Comparison of ENCODE assay signal across 8 cellular contexts in the genomic region with DNA sequence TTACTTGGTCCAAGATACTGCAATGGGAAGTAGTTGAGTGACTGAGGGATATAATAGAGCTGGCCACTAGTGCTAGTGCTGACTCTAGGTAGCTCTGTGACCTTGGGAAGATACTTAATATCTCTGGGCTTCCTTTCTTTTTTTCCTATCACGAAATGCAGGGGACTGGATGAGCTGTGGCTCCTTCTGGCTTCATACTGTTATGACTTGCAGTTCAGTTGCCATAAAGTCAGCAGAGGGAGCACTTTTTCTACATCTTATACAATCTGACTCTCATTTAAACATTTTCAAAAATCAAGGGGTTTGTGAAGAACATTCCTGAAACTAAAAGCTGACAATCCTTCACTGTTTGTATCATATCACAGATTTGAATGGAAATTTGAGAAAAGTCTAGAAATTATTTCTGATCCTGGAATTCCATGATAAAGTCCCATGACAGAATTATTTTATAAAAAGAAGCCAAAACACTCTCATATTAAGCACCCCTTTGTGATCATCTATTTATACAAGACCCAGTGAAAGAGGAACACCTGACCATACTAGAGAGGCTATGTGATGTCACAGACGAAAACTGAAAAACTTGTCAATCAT. TPM values are rescaled to one million over a fixed set of nuclear protein-coding genes. Genes with fewer than 3 reads are reported as not detected.
DNase-seq lines count a peak whose midpoint lies in the region; ATAC-seq and FAIRE-seq lines count a peak whose summit lies in the region.

No MANE protein-coding gene starts in this region.

- H3K36me3 ChIP-seq in small intestine (ENCODE audit: control insufficient read depth in 2 of 2, insufficient read depth in 2 of 2, low read length in 2 of 2) = no peaks in the 10 kb centered on the region

- H3K4me3 Mint-ChIP-seq in activated CD8-positive, alpha-beta memory T cell treated with anti-CD3 and anti-CD28 coated beads, Interleukin-2, amount 10 ng/mL, durations not matched to agents 7 days and 5 days = no peak overlapping the region

- peaks cover 82% of the 10 kb centered on the region for H3K27me3 Mint-ChIP-seq in activated CD8-positive, alpha-beta memory T cell treated with anti-CD3 and anti-CD28 coated beads, Interleukin-2, amount 10 ng/mL, durations not matched to agents 7 days and 5 days

- H3K27ac Mint-ChIP-seq in activated CD8-positive, alpha-beta memory T cell treated with anti-CD3 and anti-CD28 coated beads, Interleukin-2, amount 10 ng/mL, durations not matched to agents 7 days and 5 days = no peak overlapping the region

- in situ Hi-C loops in KBM-7 (cut with MboI; ENCODE audit: low pct_unique_long_range_greater_than_20kb, low sequenced_read_pairs) = loop anchor here (25.0 kb wide), 1 partner anchor 493 kb away; no protein-coding TSS in a partner anchor

- H3K4me3 ChIP-seq in small intestine (ENCODE audit: low read depth in 1 of 2, low read length in 2 of 2) = no peak overlapping the region

- H3K9me3 ChIP-seq in small intestine (ENCODE audit: control insufficient read depth, low read depth) = no peaks in the 10 kb centered on the region

- no peak for FAIRE-seq in small intestine (lab: Jason Lieb, UNC)

- H3K36me3 Mint-ChIP-seq in activated CD8-positive, alpha-beta memory T cell treated with anti-CD3 and anti-CD28 coated beads, Interleukin-2, amount 10 ng/mL, durations not matched to agents 7 days and 5 days = no peaks in the 10 kb centered on the region

- H3K4me1 Mint-ChIP-seq in activated CD8-positive, alpha-beta memory T cell treated with anti-CD3 and anti-CD28 coated beads, Interleukin-2, amount 10 ng/mL, durations not matched to agents 7 days and 5 days = peaks cover 17% of the 10 kb centered on the region

- H3K9me3 Mint-ChIP-seq in activated CD8-positive, alpha-beta memory T cell treated with anti-CD3 and anti-CD28 coated beads, Interleukin-2, amount 10 ng/mL, durations not matched to agents 7 days and 5 days (ENCODE audit: low read depth) = no peaks in the 10 kb centered on the region

- H3K27me3 ChIP-seq in small intestine (ENCODE audit: control insufficient read depth in 2 of 2, insufficient read depth in 2 of 2, low read length in 2 of 2) = no peaks in the 10 kb centered on the region

- DNase-seq in DMS79 treated with DMSO at 0.1 percent for 48 hours (lab: John Stamatoyannopoulos, UW) (peak; percentile 42), DMS79 (lab: John Stamatoyannopoulos, UW) (no peak), KBM-7 (peak; percentile 68), SW 1271 (lab: John Stamatoyannopoulos, UW) (peak; percentile 32 to 85), foreskin melanocyte (peak; percentile 70), small intestine (peak; percentile 64)
- DNase-seq in activated CD8-positive, alpha-beta memory T cell treated with anti-CD3 and anti-CD28 coated beads, Interleukin-2, amount 10 ng/mL, durations not matched to agents 7 days and 5 days = no peak

- CTCF ChIA-PET in activated CD8-positive, alpha-beta memory T cell treated with anti-CD3 and anti-CD28 coated beads, Interleukin-2, amount 10 ng/mL, durations not matched to agents 7 days and 5 days (lab: Charles Lee) = interaction anchor here (1.0 to 1.7 kb wide), 9 partner anchors 22 to 582 kb away, joined by 3 to 12 read pairs (median 4); no protein-coding TSS in a partner anchor

- 26 to 30% (median 26%) methylated on average over 2 of the region's 2 CpGs for WGBS in small intestine, 3 donors

- H3K27ac ChIP-seq in small intestine (ENCODE audit: low read depth in 1 of 2, low read length in 1 of 2) = no peak overlapping the region

- ATAC-seq in activated CD8-positive, alpha-beta memory T cell treated with anti-CD3 and anti-CD28 coated beads, Interleukin-2, amount 10 ng/mL, durations not matched to agents 7 days and 5 days = no peak
- no peak for ATAC-seq in HG03520 (IDR thresholded peaks at IDR 0.05; ENCODE audit: unreplicated experiment)

- peaks cover 2 to 16% of the 10 kb centered on the region in 2 donors for H3K4me1 ChIP-seq in small intestine (ENCODE audit: control insufficient read depth in 2 of 2, insufficient read depth in 1 of 2, low read depth in 1 of 2, low read length in 1 of 2)

RNA-seq across cellular contexts. Expression of a gene that starts 5.4 kb away (rescaled TPM):
- polyA plus RNA-seq in small intestine = 1 to 10 TPM in 1 of 3 donors, under 1 TPM in 2; 0.54 to 1.4 (median 0.67) TPM
- not detected for total RNA-seq in activated CD8-positive, alpha-beta memory T cell treated with anti-CD3 and anti-CD28 coated beads, Interleukin-2, amount 10 ng/mL, durations not matched to agents 7 days and 5 days

Comparison
In these comparisons a context has a peak if more than half of its experiments do, and no peak if none do; other contexts are left out.
1. DNase-seq: peak in DMS79 treated with DMSO at 0.1 percent for 48 hours (single experiment), KBM-7 (single experiment), SW 1271 (2 of 2), foreskin melanocyte (single experiment) and small intestine (single experiment); none in DMS79 (single experiment) and activated CD8-positive, alpha-beta memory T cell treated with anti-CD3 and anti-CD28 coated beads, Interleukin-2, amount 10 ng/mL, durations not matched to agents 7 days and 5 days (single experiment).